Comparison of ENCODE assay signal across 14 cellular contexts in genomic region chr3:24343084-24343783, GRCh38.
DNase-seq lines count a peak whose midpoint lies in the region; ATAC-seq and TF ChIP-seq lines count a peak whose summit lies in the region.
"Had no signal": no experiment of that assay in that cellular context is flagged by ENCODE, and none has a peak within 500 bp of the region (broad histone marks: within the 10 kb centered on the region; RNA-seq: fewer than 3 reads in every experiment).

No MANE protein-coding gene starts in this region.

- no peaks in the 10 kb centered on the region for H3K9me2 ChIP-seq in OCI-LY7 (ENCODE audit: insufficient read depth, low read length)

- dilution Hi-C loops in mammary epithelial cell (cut with HindIII; ENCODE audit: low sequenced_read_pairs) = no loop called here

- intact Hi-C loops in Panc1 (cut with micrococcal nuclease; ENCODE audit: unreplicated experiment) (no loop called here), mammary epithelial cell (cut with micrococcal nuclease) (no loop called here), OCI-LY7 (cut with micrococcal nuclease; ENCODE audit: unreplicated experiment) (no loop called here)

- BruUV-seq in Panc1 (replicated peaks; lab: Mats Ljungman, UMichigan) = no TSS peak
- no TSS peak for BruUV-seq in mammary epithelial cell (replicated peaks; lab: Mats Ljungman, UMichigan)
- no TSS peak for BruUV-seq in OCI-LY7 (replicated peaks; lab: Mats Ljungman, UMichigan)

- 100% methylated on average over 3 of the region's 3 CpGs for WGBS in mammary epithelial cell (ENCODE audit: low coverage, missing lambda C conversion rate)

- POLR2A ChIA-PET in Panc1 (lab: Charles Lee) = no interaction called here
- POLR2A ChIA-PET in OCI-LY7 (lab: Charles Lee) = interaction anchor here (0.6 to 0.7 kb wide), 2 partner anchors 384 to 994 kb away, joined by 3 read pairs; no protein-coding TSS in a partner anchor

- H4K20me1 ChIP-seq in mammary epithelial cell (ENCODE audit: insufficient read depth, low read length) (no peaks in the 10 kb centered on the region), OCI-LY7 (ENCODE audit: insufficient read depth, low read length) (no peaks in the 10 kb centered on the region)

- H3K27ac ChIP-seq in Panc1 (ENCODE audit: low read length) (no peak overlapping the region), mammary epithelial cell (ENCODE audit: insufficient read depth, low read depth, low read length) (peak overlapping the region; percentile 45), OCI-LY7 (ENCODE audit: low read depth, low read length, poor library complexity, severe bottlenecking) (no peak overlapping the region)

- CTCF ChIA-PET in Panc1 (lab: Charles Lee) = interaction anchor here (0.5 kb wide), 1 partner anchor 156 kb away, joined by 5 read pairs; no protein-coding TSS in a partner anchor
- CTCF ChIA-PET in mammary epithelial cell (lab: Charles Lee; ENCODE audit: low non-redundant PET) = interaction anchor here (0.6 kb wide), 1 partner anchor 51 kb away, joined by 3 read pairs; no protein-coding TSS in a partner anchor
- CTCF ChIA-PET in OCI-LY7 (lab: Charles Lee; ENCODE audit: unreplicated experiment) = no interaction called here

- H3K4me1 ChIP-seq in Panc1 (ENCODE audit: control insufficient read depth, insufficient read depth, low read length) = no peaks in the 10 kb centered on the region
- peaks cover 11% of the 10 kb centered on the region for H3K4me1 ChIP-seq in mammary epithelial cell (ENCODE audit: insufficient read depth, low read length)
- H3K4me1 ChIP-seq in OCI-LY7 (ENCODE audit: insufficient read depth, low read length, poor library complexity, severe bottlenecking) = no peaks in the 10 kb centered on the region

- H3K9me3 ChIP-seq in Panc1 (ENCODE audit: control insufficient read depth, insufficient read depth, low read depth, low read length) = no peaks in the 10 kb centered on the region
- no peaks in the 10 kb centered on the region for H3K9me3 ChIP-seq in mammary epithelial cell (replicated peaks; ENCODE audit: insufficient read depth, low read length)
- H3K9me3 ChIP-seq in OCI-LY7 (ENCODE audit: low read length) = no peaks in the 10 kb centered on the region

- H3K36me3 ChIP-seq in Panc1 (ENCODE audit: control insufficient read depth, insufficient read depth, low read length) = no peaks in the 10 kb centered on the region
- no peaks in the 10 kb centered on the region for H3K36me3 ChIP-seq in mammary epithelial cell (ENCODE audit: insufficient read depth, low read length)
- no peaks in the 10 kb centered on the region for H3K36me3 ChIP-seq in OCI-LY7 (ENCODE audit: insufficient read depth, low read length)

- H3K4me3 ChIP-seq in Panc1 (ENCODE audit: low read depth in 2 of 2, low read length in 2 of 2) = no peak overlapping the region
- no peak overlapping the region for H3K4me3 ChIP-seq in mammary epithelial cell (replicated peaks in 1 of 3; ENCODE audit: insufficient read depth in 1 of 3, low read depth in 2 of 3, low read length in 3 of 3)
- no peak overlapping the region for H3K4me3 ChIP-seq in OCI-LY7 (ENCODE audit: low read depth, low read length, poor library complexity, severe bottlenecking)

- peak; percentile 53; the same call in 1 of the 2 replicates for ATAC-seq in Panc1
- ATAC-seq in activated CD4-positive, CD25-positive, alpha-beta regulatory T cell treated with anti-CD3 and anti-CD28 coated beads, Interleukin-2, amount 50 U/mL, for 24 hours = no peak
- ATAC-seq: T-cell had no signal

- H3K79me2 ChIP-seq in mammary epithelial cell (ENCODE audit: insufficient read depth, low read length) (no peaks in the 10 kb centered on the region), OCI-LY7 (ENCODE audit: insufficient read depth, low read depth, low read length) (no peaks in the 10 kb centered on the region)

- no peak overlapping the region for H3K9ac ChIP-seq in mammary epithelial cell (ENCODE audit: insufficient read depth, low read length)

- H3K27me3 ChIP-seq in Panc1 (ENCODE audit: control insufficient read depth, insufficient read depth, low read length) = no peaks in the 10 kb centered on the region
- H3K27me3 ChIP-seq in mammary epithelial cell (ENCODE audit: insufficient read depth, low read length) = no peaks in the 10 kb centered on the region

- in situ Hi-C loops in Panc1 (cut with HindIII; ENCODE audit: low pct_unique_long_range_greater_than_20kb, low sequenced_read_pairs) = no loop called here
- in situ Hi-C loops in mammary epithelial cell (cut with MboI; ENCODE audit: low sequenced_read_pairs in 2 of 2) = no loop called here

- H2AFZ ChIP-seq in mammary epithelial cell (ENCODE audit: low read depth, low read length) (no peak overlapping the region), OCI-LY7 (ENCODE audit: low read length) (no peak overlapping the region)

- DNase-seq in H4 (ENCODE audit: low spot score) (peak; percentile 67), Panc1 (ENCODE audit: low read depth, low spot score) (no peak), mammary epithelial cell (peak; percentile 89), kidney tubule cell (ENCODE audit: low spot score) (peak; percentile 49), GM20000 (ENCODE audit: low spot score) (no peak), OCI-LY7 (ENCODE audit: low spot score) (no peak)
- no peak for DNase-seq in stimulated activated CD4-positive, alpha-beta T cell treated with anti-CD3 and anti-CD28 coated beads, Interleukin-4, amount 100 ng/mL, for 24 hours
- DNase-seq: activated CD4-positive, alpha-beta T cell treated with anti-CD3 and anti-CD28 coated beads for 1 hour; C1 segment of cervical spinal cord; DMS79 treated with DMSO at 0.1 percent for 48 hours; naive B cell; NCI-H2171; T-cell had no signal

- H3K4me2 ChIP-seq in mammary epithelial cell (ENCODE audit: insufficient read depth, low read depth, low read length) (peak overlapping the region; percentile 24), OCI-LY7 (ENCODE audit: low read length) (no peak overlapping the region)

- TF ChIP-seq CTCF in Panc1 (IDR thresholded peaks at IDR 0.05) (no peak), mammary epithelial cell (conservative IDR thresholded peaks at IDR 0.05 in 1 of 2, IDR thresholded peaks at IDR 0.05 in 1 of 2; ENCODE audit: extremely low read depth in 1 of 2, insufficient read depth in 1 of 2, low read depth in 1 of 2, low read length in 2 of 2) (no peak), GM20000 (IDR thresholded peaks at IDR 0.05; ENCODE audit: extremely low read depth, missing control alignments) (no peak), OCI-LY7 (conservative IDR thresholded peaks at IDR 0.05; ENCODE audit: low read length) (no peak)

Comparison
In these comparisons a context has a peak if more than half of its experiments do, and no peak if none do; other contexts are left out.
1. DNase-seq: peak in H4 (single experiment), mammary epithelial cell (single experiment) and kidney tubule cell (single experiment); none in Panc1 (single experiment), GM20000 (single experiment), OCI-LY7 (single experiment) and stimulated activated CD4-positive, alpha-beta T cell treated with anti-CD3 and anti-CD28 coated beads, Interleukin-4, amount 100 ng/mL, for 24 hours (single experiment).